ENCODE assay signal across 16 cellular contexts in the genomic region with DNA sequence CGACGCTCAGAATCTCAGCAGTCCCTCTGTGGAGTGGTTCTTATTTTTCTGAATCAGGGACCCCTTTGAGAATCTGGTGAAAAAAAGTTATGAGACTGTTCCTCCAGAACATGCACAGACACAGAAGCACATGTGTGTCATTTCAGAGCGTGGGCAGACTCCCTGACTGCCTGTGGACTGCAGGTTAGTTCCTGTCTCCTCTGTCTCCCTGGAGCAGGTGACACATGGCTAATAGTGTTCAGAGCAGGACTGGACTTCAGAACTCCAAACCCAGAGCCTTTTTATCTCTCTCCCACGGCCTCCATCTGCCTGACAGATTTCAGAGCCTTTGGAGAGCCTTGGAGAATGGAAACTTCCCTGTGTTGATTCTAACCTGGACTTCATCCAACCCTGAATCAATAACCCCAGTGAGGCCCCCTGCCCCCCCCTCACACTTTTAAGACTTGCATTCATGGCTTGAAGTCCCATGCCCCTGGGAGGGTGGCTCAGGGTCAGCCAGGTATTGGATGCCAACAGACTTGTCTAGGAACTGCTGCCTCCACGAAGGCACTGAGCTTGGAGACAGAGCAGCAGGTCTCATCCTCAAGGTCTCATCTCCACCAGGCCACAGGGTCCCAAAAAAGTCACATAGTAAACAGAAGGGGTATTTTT. TPM values are rescaled to one million over a fixed set of nuclear protein-coding genes. Genes with fewer than 3 reads are reported as not detected.
DNase-seq lines count a peak whose midpoint lies in the region; ATAC-seq, FAIRE-seq and TF ChIP-seq lines count a peak whose summit lies in the region.
"Had no signal": no experiment of that assay in that cellular context is flagged by ENCODE, and none has a peak within 500 bp of the region (broad histone marks: within the 10 kb centered on the region; RNA-seq: fewer than 3 reads in every experiment).

No MANE protein-coding gene starts in this region.

- H3K4me3 ChIP-seq in body of pancreas (no peak overlapping the region), mesenchymal stem cell (ENCODE audit: insufficient read depth in 1 of 2, low read depth in 1 of 2, low read length in 2 of 2) (peak overlapping the region in 1 of 2 experiments; percentile 50), suprapubic skin (no peak overlapping the region)

- TF ChIP-seq POLR2A in body of pancreas (IDR thresholded peaks at IDR 0.05) (no peak), suprapubic skin (IDR thresholded peaks at IDR 0.05) (no peak), H54 (IDR thresholded peaks at IDR 0.05; ENCODE audit: low read depth, low read length) (no peak)

- peak overlapping the region; percentile 21 for H2AK5ac ChIP-seq in mesenchymal stem cell (ENCODE audit: low read length, severe bottlenecking)

- no peak overlapping the region for H3K4me2 ChIP-seq in mesenchymal stem cell (ENCODE audit: low read length, poor library complexity, severe bottlenecking)

- peak overlapping the region; percentile 12 for H4K91ac ChIP-seq in mesenchymal stem cell (ENCODE audit: low read length)

- peak overlapping the region; percentile 90 for H3K9ac ChIP-seq in mesenchymal stem cell (ENCODE audit: low read length)

- intact Hi-C loops in body of pancreas (cut with DNase I), result no loop called here

- peaks cover 54% of the 10 kb centered on the region for H3K4me1 ChIP-seq in body of pancreas
- peaks cover 21% of the 10 kb centered on the region for H3K4me1 ChIP-seq in mesenchymal stem cell (ENCODE audit: control insufficient read depth, insufficient read depth, low read depth, low read length)
- H3K4me1 ChIP-seq in suprapubic skin, result peaks cover 58% of the 10 kb centered on the region

- ATAC-seq in body of pancreas (peak; percentile 14), GM18873 (IDR thresholded peaks at IDR 0.05; ENCODE audit: low FRiP score, unreplicated experiment) (no peak)

- peak overlapping the region; percentile 90 to 99 (median 97) for H3K27ac ChIP-seq in body of pancreas
- H3K27ac ChIP-seq in mesenchymal stem cell (ENCODE audit: low read length, poor library complexity, severe bottlenecking), result no peak overlapping the region
- H3K27ac ChIP-seq in suprapubic skin, result peak overlapping the region; percentile 73

- H3K18ac ChIP-seq in mesenchymal stem cell (ENCODE audit: low read depth in 1 of 2, low read length in 2 of 2), result no peak overlapping the region

- FAIRE-seq in H54 (lab: Jason Lieb, UNC), result no peak
- FAIRE-seq: A204.1 had no signal

- H3K27me3 ChIP-seq in body of pancreas (no peaks in the 10 kb centered on the region), mesenchymal stem cell (ENCODE audit: control insufficient read depth in 1 of 2, insufficient read depth in 1 of 2, low read length in 2 of 2) (no peaks in the 10 kb centered on the region), suprapubic skin (no peaks in the 10 kb centered on the region)

- no peak overlapping the region for H2BK12ac ChIP-seq in mesenchymal stem cell (ENCODE audit: low read length in 2 of 2)

- peaks cover 2% of the 10 kb centered on the region for H3K79me1 ChIP-seq in mesenchymal stem cell (replicated peaks; ENCODE audit: low read length, poor library complexity, severe bottlenecking)

- H3K36me3 ChIP-seq in body of pancreas (replicated peaks in 1 of 2; ENCODE audit: insufficient read depth in 1 of 2, low read depth in 2 of 2) (no peaks in the 10 kb centered on the region), mesenchymal stem cell (ENCODE audit: control insufficient read depth in 1 of 2, insufficient read depth in 2 of 2, low read depth in 1 of 2, low read length in 2 of 2) (peaks cover 0 to 3% of the 10 kb centered on the region in 2 experiments), suprapubic skin (no peaks in the 10 kb centered on the region)

- H2BK120ac ChIP-seq in mesenchymal stem cell (ENCODE audit: low read depth, low read length), result no peak overlapping the region

- H2BK5ac ChIP-seq in mesenchymal stem cell (ENCODE audit: low read depth, low read length, poor library complexity, severe bottlenecking), result no peak overlapping the region

- no peak overlapping the region for H3K4ac ChIP-seq in mesenchymal stem cell (ENCODE audit: low read depth in 1 of 2, low read length in 2 of 2)

- H3K23ac ChIP-seq in mesenchymal stem cell (ENCODE audit: low read length in 2 of 2), result no peak overlapping the region

- H4K8ac ChIP-seq in mesenchymal stem cell (ENCODE audit: low read length), result no peak overlapping the region

- H3K9me3 ChIP-seq in body of pancreas (no peaks in the 10 kb centered on the region), mesenchymal stem cell (ENCODE audit: control insufficient read depth, low read length) (no peaks in the 10 kb centered on the region), suprapubic skin (no peaks in the 10 kb centered on the region)

- TF ChIP-seq EP300 in suprapubic skin (IDR thresholded peaks at IDR 0.05), result no peak

- H2AFZ ChIP-seq in mesenchymal stem cell (ENCODE audit: low read depth, low read length), result no peak overlapping the region

- no peak overlapping the region for H3K14ac ChIP-seq in mesenchymal stem cell (ENCODE audit: low read length in 2 of 2)

- no peak overlapping the region for H2BK15ac ChIP-seq in mesenchymal stem cell (ENCODE audit: low read depth, poor library complexity, severe bottlenecking)

- DNase-seq in NCI-H2171 treated with DMSO at 0.1 percent for 48 hours (lab: John Stamatoyannopoulos, UW) (peak; percentile 38), NCI-H2171 (lab: John Stamatoyannopoulos, UW) (no peak), body of pancreas (peak; percentile 47 to 70 (median 61)), mesenchymal stem cell (no peak), suprapubic skin (ENCODE audit: low spot score in 2 of 2) (no peak), NCI-H2227 (lab: John Stamatoyannopoulos, UW; ENCODE audit: unreplicated experiment) (no peak), H54 (ENCODE audit: insufficient read length, low spot score) (no peak)
- DNase-seq: activated CD4-positive, alpha-beta memory T cell treated with anti-CD3 and anti-CD28 coated beads for 36 hours; activated T-cell treated with anti-CD3 and anti-CD28 coated beads, Interleukin-2, amount 50 U/mL, for 48 hours; CD4-positive, alpha-beta memory T cell; NCI-H1930; NCI-H524 treated with DMSO at 0.1 percent for 48 hours; stimulated activated CD4-positive, alpha-beta T cell treated with anti-CD3 and anti-CD28 coated beads, Interleukin-4, amount 100 ng/mL, for 24 hours; stimulated activated CD8-positive, alpha-beta memory T cell treated with anti-CD3 and anti-CD28 coated beads, Interleukin-4, amount 100 ng/mL, for 48 hours had no signal

- 41 to 53% methylated on average over 5 of the region's 5 CpGs for WGBS in body of pancreas, 2 donors
- WGBS in mesenchymal stem cell, result 88% methylated on average over 5 of the region's 5 CpGs
- WGBS in suprapubic skin, result 62% methylated on average over 5 of the region's 5 CpGs

- no peak for TF ChIP-seq CTCF in body of pancreas (IDR thresholded peaks at IDR 0.05)
- no peak for TF ChIP-seq CTCF in suprapubic skin (IDR thresholded peaks at IDR 0.05)

RNA-seq across cellular contexts. Expression of gene C1orf198, which starts 44.4 kb away (rescaled TPM):
- total RNA-seq in body of pancreas (10 to 100 TPM; 29.0 to 66.7 TPM), suprapubic skin (10 to 100 TPM; 42.7 to 70.1 (median 52.5) TPM)
- 40.5 TPM for polyA plus RNA-seq in mesenchymal stem cell (2013, experiment 1 of 2)
- polyA plus RNA-seq in mesenchymal stem cell (2013, experiment 2 of 2), result 39.9 TPM

Comparison
In these comparisons a context has a peak if more than half of its experiments do, and no peak if none do; other contexts are left out.
1. DNase-seq: peak in NCI-H2171 treated with DMSO at 0.1 percent for 48 hours (single experiment) and body of pancreas (4 of 4); none in NCI-H2171 (single experiment), mesenchymal stem cell (single experiment), suprapubic skin (0 of 2), NCI-H2227 (single experiment) and H54 (single experiment).